ENCODE assay signal across 14 cellular contexts in the genomic region with DNA sequence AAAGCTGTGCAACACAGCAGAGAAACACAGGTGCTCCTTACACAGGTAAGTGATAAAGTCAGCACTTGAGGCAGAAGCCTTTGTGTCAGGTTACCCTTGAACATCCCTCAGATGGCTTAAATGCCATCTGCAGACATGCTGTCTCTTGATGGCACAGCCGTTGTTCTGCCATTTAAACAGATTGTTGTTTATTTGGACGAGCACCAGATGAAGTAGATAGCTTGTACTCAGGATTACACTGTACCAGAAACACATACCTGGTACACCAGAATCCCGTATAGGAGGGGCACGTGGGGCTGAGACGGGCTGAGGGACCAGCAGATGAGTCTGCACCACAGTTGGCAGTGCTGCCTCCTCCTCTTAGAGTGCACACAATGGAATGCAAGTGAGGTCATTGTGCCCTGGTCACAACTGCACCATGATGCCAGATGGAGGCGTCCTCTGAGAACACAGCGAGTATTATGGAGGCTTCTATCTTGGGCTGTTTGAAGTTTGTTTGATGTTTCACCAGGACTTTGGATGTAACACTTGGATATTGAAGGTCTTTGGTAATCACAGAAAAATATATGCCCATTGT.
DNase-seq lines count a peak whose midpoint lies in the region; ATAC-seq and TF ChIP-seq lines count a peak whose summit lies in the region.
"Had no signal": no experiment of that assay in that cellular context is flagged by ENCODE, and none has a peak within 500 bp of the region (broad histone marks: within the 10 kb centered on the region; RNA-seq: fewer than 3 reads in every experiment).

No MANE protein-coding gene starts in this region.

- H3K9me3 ChIP-seq in stomach = no peaks in the 10 kb centered on the region
- H3K9me3 ChIP-seq in BE2C = no peaks in the 10 kb centered on the region
- H3K9me3 ChIP-seq: BLaER1, upper lobe of left lung had no signal

- H3K36me3 ChIP-seq in stomach (peaks cover 0 to 4% (median 0%) of the 10 kb centered on the region in 4 donors), BE2C (no peaks in the 10 kb centered on the region)
- H3K36me3 ChIP-seq: BLaER1 had no signal

- H3K27ac ChIP-seq in C4-2B (peak overlapping the region; percentile 13; the same call in 1 of the 2 replicates), stomach (no peak overlapping the region)
- H3K27ac ChIP-seq: BLaER1 had no signal

- TF ChIP-seq CTCF in C4-2B (conservative IDR thresholded peaks at IDR 0.05) (no peak), stomach (IDR thresholded peaks at IDR 0.05) (no peak), BE2C (IDR thresholded peaks at IDR 0.05; ENCODE audit: low read depth, low read length) (no peak)

- 85 to 93% (median 89%) methylated on average over 7 of the region's 7 CpGs for WGBS in stomach, 5 donors

- H3K4me1 ChIP-seq in stomach = no peaks in the 10 kb centered on the region
- no peaks in the 10 kb centered on the region for H3K4me1 ChIP-seq in BE2C
- H3K4me1 ChIP-seq: BLaER1 had no signal

- H3K27me3 ChIP-seq in stomach (no peaks in the 10 kb centered on the region), BE2C (no peaks in the 10 kb centered on the region)
- H3K27me3 ChIP-seq: BLaER1, upper lobe of left lung had no signal

- no peak for TF ChIP-seq EP300 in stomach (IDR thresholded peaks at IDR 0.05)

- H3K4me3 ChIP-seq in stomach = no peak overlapping the region
- no peak overlapping the region for H3K4me3 ChIP-seq in BE2C (ENCODE audit: low read depth, low read length)
- H3K4me3 ChIP-seq: BLaER1, upper lobe of left lung had no signal

- no peak for ATAC-seq in HG03196 (IDR thresholded peaks at IDR 0.05; ENCODE audit: unreplicated experiment)

- intact Hi-C loops in stomach (cut with DNase I; ENCODE audit: low total_unique reads) = no loop called here

- no peak for TF ChIP-seq POLR2A in stomach (IDR thresholded peaks at IDR 0.05)

- DNase-seq in NCI-H1694 treated with DMSO at 0.1 percent for 48 hours (lab: John Stamatoyannopoulos, UW) = peak; percentile 62
- peak; percentile 74 for DNase-seq in cerebellar cortex (ENCODE audit: low spot score)
- peak; percentile 58 for DNase-seq in midbrain (lab: John Stamatoyannopoulos, UW)
- no peak for DNase-seq in central memory CD4-positive, alpha-beta T cell
- no peak for DNase-seq in stomach
- no peak for DNase-seq in BE2C
- DNase-seq: activated effector memory CD4-positive, alpha-beta T cell treated with Interleukin-2 at 50 U/mL for 16 hours; effector memory CD4-positive, alpha-beta T cell; foreskin melanocyte; stimulated activated CD4-positive, alpha-beta T cell treated with anti-CD3 and anti-CD28 coated beads, Interleukin-1b, Interleukin-23, amount 100 ng/mL, for 48 hours; upper lobe of left lung had no signal

Comparison
In these comparisons a context has a peak if more than half of its experiments do, and no peak if none do; other contexts are left out.
1. DNase-seq: peak in NCI-H1694 treated with DMSO at 0.1 percent for 48 hours (single experiment), cerebellar cortex (single experiment) and midbrain (single experiment); none in central memory CD4-positive, alpha-beta T cell (single experiment), stomach (single experiment) and BE2C (single experiment).